8 cellular contexts compared by ENCODE assay signal in genomic region chr12:56266634-56267442, GRCh38. TPM values are rescaled to one million over a fixed set of nuclear protein-coding genes. Genes with fewer than 3 reads are reported as not detected.
DNase-seq lines count a peak whose midpoint lies in the region; ATAC-seq and TF ChIP-seq lines count a peak whose summit lies in the region.

TSS of gene COQ10A (plus strand) at chr12:56266942. CDS start at chr12:56267119, 177 bp downstream.

- TSS peak; percentile 63 for BruUV-seq in Caco-2 (replicated peaks; lab: Mats Ljungman, UMichigan)

- TF ChIP-seq CTCF in Caco-2 (IDR thresholded peaks at IDR 0.05; ENCODE audit: insufficient read depth in 1 of 2, low read depth in 1 of 2, low read length in 1 of 2, severe bottlenecking in 1 of 2, unreplicated experiment in 1 of 2) (peak; percentile 39 to 74), GM20000 (IDR thresholded peaks at IDR 0.05; ENCODE audit: extremely low read depth, missing control alignments) (no peak)

- peaks cover 12% of the 10 kb centered on the region for H3K4me1 Mint-ChIP-seq in Caco-2 (ENCODE audit: low read depth, unreplicated experiment)
- peaks cover 19% of the 10 kb centered on the region for H3K4me1 Mint-ChIP-seq in activated CD8-positive, alpha-beta memory T cell treated with anti-CD3 and anti-CD28 coated beads, Interleukin-2, amount 10 ng/mL, durations not matched to agents 7 days and 5 days

- peak within 1 kb of the TSS; percentile 48 for H2BK5ac ChIP-seq in mesendoderm (ENCODE audit: low read length)

- no peak within 1 kb of the TSS for H3K18ac ChIP-seq in mesendoderm (ENCODE audit: low read length)

- H3K79me1 ChIP-seq in mesendoderm (ENCODE audit: low read length), result no peaks in the 10 kb centered on the region

- H3K4ac ChIP-seq in mesendoderm (ENCODE audit: low read depth, low read length), result no peak within 1 kb of the TSS

- ATAC-seq in activated CD8-positive, alpha-beta memory T cell treated with anti-CD3 and anti-CD28 coated beads, Interleukin-2, amount 10 ng/mL, durations not matched to agents 7 days and 5 days, result peak; percentile 94

- intact Hi-C loops in Caco-2 (cut with micrococcal nuclease; ENCODE audit: unreplicated experiment), result loop anchor here (1.0 to 2.0 kb wide), 6 partner anchors 20 to 148 kb away; partner anchors contain the start of genes CS, SLC39A5 and ZC3H10

- H3K9me3 ChIP-seq in Caco-2 (no peaks in the 10 kb centered on the region), endocrine pancreas (ENCODE audit: control insufficient read depth, low read length) (no peaks in the 10 kb centered on the region)

- no peak within 1 kb of the TSS for H4K8ac ChIP-seq in mesendoderm (ENCODE audit: low read depth, low read length)

- H3K79me2 ChIP-seq in mesendoderm (ENCODE audit: control insufficient read depth, insufficient read depth, low read length), result no peaks in the 10 kb centered on the region

- H3K27me3 Mint-ChIP-seq in Caco-2 (ENCODE audit: insufficient read depth, unreplicated experiment), result no peaks in the 10 kb centered on the region
- H3K27me3 Mint-ChIP-seq in activated CD8-positive, alpha-beta memory T cell treated with anti-CD3 and anti-CD28 coated beads, Interleukin-2, amount 10 ng/mL, durations not matched to agents 7 days and 5 days, result no peaks in the 10 kb centered on the region

- peaks cover 30% of the 10 kb centered on the region for H3K36me3 Mint-ChIP-seq in Caco-2 (ENCODE audit: insufficient read depth, unreplicated experiment)
- H3K36me3 Mint-ChIP-seq in activated CD8-positive, alpha-beta memory T cell treated with anti-CD3 and anti-CD28 coated beads, Interleukin-2, amount 10 ng/mL, durations not matched to agents 7 days and 5 days, result peaks cover 3% of the 10 kb centered on the region

- H3K4me1 ChIP-seq in Caco-2, result peaks cover 12% of the 10 kb centered on the region
- H3K4me1 ChIP-seq in endocrine pancreas (ENCODE audit: control insufficient read depth, insufficient read depth, low read length), result no peaks in the 10 kb centered on the region
- no peaks in the 10 kb centered on the region for H3K4me1 ChIP-seq in mesendoderm (ENCODE audit: control insufficient read depth, low read depth, low read length)

- peak within 1 kb of the TSS; percentile 61 for H3K27ac Mint-ChIP-seq in Caco-2 (ENCODE audit: unreplicated experiment)
- H3K27ac Mint-ChIP-seq in activated CD8-positive, alpha-beta memory T cell treated with anti-CD3 and anti-CD28 coated beads, Interleukin-2, amount 10 ng/mL, durations not matched to agents 7 days and 5 days, result peak within 1 kb of the TSS; percentile 89

- H3K23ac ChIP-seq in mesendoderm (ENCODE audit: low read length), result no peak within 1 kb of the TSS

- H3K4me3 ChIP-seq in Caco-2 (ENCODE audit: low read depth, low read length) (peak within 1 kb of the TSS; percentile 65), endocrine pancreas (ENCODE audit: control insufficient read depth, insufficient read depth, low read length) (peak within 1 kb of the TSS; percentile 62), mesendoderm (ENCODE audit: low read length) (peak within 1 kb of the TSS; percentile 73)

- H3K27me3 ChIP-seq in Caco-2 (replicated peaks; ENCODE audit: control insufficient read depth, insufficient read depth, low read length), result no peaks in the 10 kb centered on the region
- no peaks in the 10 kb centered on the region for H3K27me3 ChIP-seq in endocrine pancreas (ENCODE audit: control insufficient read depth, insufficient read depth, low read length)
- H3K27me3 ChIP-seq in mesendoderm (ENCODE audit: insufficient read depth, low read length, poor library complexity), result no peaks in the 10 kb centered on the region

- no peak within 1 kb of the TSS for H2AK5ac ChIP-seq in mesendoderm (ENCODE audit: low read length)

- peak within 1 kb of the TSS; percentile 68 for H3K27ac ChIP-seq in mesendoderm (ENCODE audit: low read depth, low read length)

- peak within 1 kb of the TSS; percentile 83 for H3K4me3 Mint-ChIP-seq in Caco-2 (ENCODE audit: unreplicated experiment)
- H3K4me3 Mint-ChIP-seq in activated CD8-positive, alpha-beta memory T cell treated with anti-CD3 and anti-CD28 coated beads, Interleukin-2, amount 10 ng/mL, durations not matched to agents 7 days and 5 days, result peak within 1 kb of the TSS; percentile 85

- CTCF ChIA-PET in Caco-2 (lab: Charles Lee), result interaction anchor here (0.6 to 2.2 kb wide), 9 partner anchors 8 to 78 kb away, joined by 3 to 13 read pairs (median 3); partner anchors contain the start of genes ANKRD52, CNPY2, RNF41 and SMARCC2
- CTCF ChIA-PET in activated CD8-positive, alpha-beta memory T cell treated with anti-CD3 and anti-CD28 coated beads, Interleukin-2, amount 10 ng/mL, durations not matched to agents 7 days and 5 days (lab: Charles Lee), result interaction anchor here (0.5 to 6.0 kb wide), 18 partner anchors 9 to 1871 kb away, joined by 3 to 45 read pairs (median 6); partner anchors contain the start of genes ANKRD52, RNF41, SMARCC2 and SPRYD4

- H4K5ac ChIP-seq in mesendoderm (ENCODE audit: low read length), result no peak within 1 kb of the TSS

- H3K9me3 Mint-ChIP-seq in Caco-2 (ENCODE audit: unreplicated experiment), result peaks cover 7% of the 10 kb centered on the region
- no peaks in the 10 kb centered on the region for H3K9me3 Mint-ChIP-seq in activated CD8-positive, alpha-beta memory T cell treated with anti-CD3 and anti-CD28 coated beads, Interleukin-2, amount 10 ng/mL, durations not matched to agents 7 days and 5 days (ENCODE audit: low read depth)

- no CpG with 5 or more reads among the region's 71 CpGs for WGBS in mesendoderm (ENCODE audit: extremely low coverage, insufficient coverage, low lambda C conversion rate)

- peak within 1 kb of the TSS; percentile 45 for H3K9ac ChIP-seq in endocrine pancreas (ENCODE audit: control insufficient read depth, insufficient read depth, low read length)
- peak within 1 kb of the TSS; percentile 92 for H3K9ac ChIP-seq in mesendoderm (ENCODE audit: low read length)

- no peak within 1 kb of the TSS for H2BK15ac ChIP-seq in mesendoderm (replicated peaks; ENCODE audit: low read depth)

- DNase-seq in Caco-2 (peak; percentile 90 to 92), GM20000 (ENCODE audit: low spot score) (peak; percentile 94), HT1080 (ENCODE audit: low read depth) (peak; percentile 85), NOMO-1 treated with DMSO at 0.1 percent for 48 hours (lab: John Stamatoyannopoulos, UW; ENCODE audit: unreplicated experiment) (peak; percentile 84), mesendoderm (peak; percentile 96)
- DNase-seq in activated CD8-positive, alpha-beta memory T cell treated with anti-CD3 and anti-CD28 coated beads, Interleukin-2, amount 10 ng/mL, durations not matched to agents 7 days and 5 days, result peak; percentile 93
- DNase-seq in stimulated activated CD8-positive, alpha-beta memory T cell treated with anti-CD3 and anti-CD28 coated beads, Interleukin-15, amount 100 ng/mL, for 1 hour (ENCODE audit: low read depth), result peak; percentile 86

- peak within 1 kb of the TSS; percentile 97 for H3K56ac ChIP-seq in mesendoderm (ENCODE audit: low read length)

- H3K4me2 ChIP-seq in mesendoderm (ENCODE audit: low read length), result peak within 1 kb of the TSS; percentile 68

- POLR2A ChIA-PET in Caco-2 (lab: Charles Lee), result interaction anchor here (0.5 to 2.0 kb wide), 9 partner anchors 19 to 293 kb away, joined by 3 to 12 read pairs (median 4); partner anchors contain the start of genes RAB5B, RNF41, SMARCC2 and STAT2

- H2BK120ac ChIP-seq in mesendoderm (ENCODE audit: low read depth, low read length), result no peak within 1 kb of the TSS

- H3K36me3 ChIP-seq in Caco-2 (ENCODE audit: control insufficient read depth, insufficient read depth, low read length) (no peaks in the 10 kb centered on the region; the same call in 1 of the 2 replicates), endocrine pancreas (ENCODE audit: control insufficient read depth, insufficient read depth, low read length) (no peaks in the 10 kb centered on the region), mesendoderm (ENCODE audit: control insufficient read depth, insufficient read depth, low read length) (no peaks in the 10 kb centered on the region)

RNA-seq across cellular contexts. Expression of gene COQ10A, which starts in this region (rescaled TPM):
- total RNA-seq in Caco-2 (2022), result 16.7 and 18.4 TPM in 2 replicates
- total RNA-seq in HT1080 (2014; rRNA removed; shearing (Covaris generic)), result 18.3 and 19.4 TPM in 2 replicates
- polyA plus RNA-seq in HT1080 (2015; cell fraction: cytosol; rRNA removed), result 12.4 and 14.4 TPM in 2 replicates
- 31.9 and 33.9 TPM in 2 replicates for polyA plus RNA-seq in HT1080 (2015; cell fraction: nucleus; rRNA removed)
- total RNA-seq in activated CD8-positive, alpha-beta memory T cell treated with anti-CD3 and anti-CD28 coated beads, Interleukin-2, amount 10 ng/mL, durations not matched to agents 7 days and 5 days, result 10 to 100 TPM; 16.0 to 17.4 TPM
- 10.5 TPM for polyA plus RNA-seq in mesendoderm (2013, experiment 1 of 2)
- 11.0 TPM for polyA plus RNA-seq in mesendoderm (2013, experiment 2 of 2)

Comparison
In these comparisons a context has a peak if more than half of its experiments do, and no peak if none do; other contexts are left out.
1. Peak in every context shown above with its lines: DNase-seq, ATAC-seq, H3K4me3 ChIP-seq and H3K27ac ChIP-seq.